1 cellular context compared by ENCODE assay signal in the genomic region with DNA sequence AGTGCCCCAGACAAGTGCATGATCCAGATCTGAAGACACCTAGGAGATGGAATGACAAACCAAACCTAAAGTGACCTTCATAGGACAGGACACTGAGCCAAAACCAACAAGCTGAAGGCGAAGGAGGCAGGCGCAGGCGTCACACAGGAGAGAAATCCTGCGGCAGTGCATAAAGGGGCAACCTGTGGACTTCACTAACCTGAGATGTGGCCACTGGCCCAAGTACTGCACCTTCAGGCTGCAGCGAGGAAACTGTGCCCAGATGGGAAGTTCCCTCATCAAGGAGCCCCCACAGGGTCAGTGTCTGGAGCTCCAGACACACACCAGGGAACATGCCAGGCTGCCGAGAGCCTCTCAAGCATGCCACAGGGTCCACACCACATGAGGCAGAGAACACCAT.
TF ChIP-seq lines count a peak whose summit lies in the region.

No MANE protein-coding gene starts in this region.

TF ChIP-seq in H1, 55 proteins besides CTCF, POLR2A, EP300 and RAD21:
- TF ChIP-seq BRCA1 (IDR thresholded peaks at IDR 0.05; ENCODE audit: low read depth, low read length) (no peak), NRF1 (IDR thresholded peaks at IDR 0.05; ENCODE audit: low read depth, low read length) (no peak), JUND (IDR thresholded peaks at IDR 0.05; ENCODE audit: low read length) (no peak), EGR1 (IDR thresholded peaks at IDR 0.05; ENCODE audit: borderline replicate concordance, low read depth, low read length) (no peak)
